Comparison of ENCODE assay signal across 8 cellular contexts in the genomic region with DNA sequence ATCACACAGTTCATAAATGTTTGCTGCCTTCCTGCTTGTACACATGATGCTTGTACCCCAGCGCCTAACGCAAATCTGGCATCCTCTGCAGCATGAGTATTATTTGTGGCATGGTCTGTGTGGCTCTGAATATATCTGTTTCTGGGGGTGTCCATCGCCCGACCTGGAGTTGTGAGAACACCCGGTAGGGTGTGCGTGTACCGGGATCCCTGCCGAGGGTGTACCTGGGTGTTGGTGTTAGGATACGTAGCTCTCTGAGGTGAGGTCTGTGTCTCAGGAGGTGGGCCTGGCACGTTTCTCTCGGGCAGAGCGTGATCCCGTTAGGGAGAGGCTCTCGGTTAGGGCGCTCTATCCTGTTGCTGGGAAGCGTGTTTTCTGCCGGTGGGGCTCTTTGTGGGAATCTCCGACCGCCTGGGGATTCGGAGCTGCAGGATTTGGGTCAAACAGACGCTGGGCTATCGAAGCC. TPM values are rescaled to one million over a fixed set of nuclear protein-coding genes. Genes with fewer than 3 reads are reported as not detected.
DNase-seq lines count a peak whose midpoint lies in the region; ATAC-seq, FAIRE-seq and TF ChIP-seq lines count a peak whose summit lies in the region.

No MANE protein-coding gene starts in this region.

- CTCF ChIA-PET in GM10248 (lab: Yijun Ruan, JAX) = no interaction called here

- ATAC-seq in HG03571 (IDR thresholded peaks at IDR 0.05; ENCODE audit: unreplicated experiment) (no peak), HG03039 (IDR thresholded peaks at IDR 0.05; ENCODE audit: unreplicated experiment) (no peak)

- no peaks in the 10 kb centered on the region for H3K27me3 ChIP-seq in mucosa of rectum (ENCODE audit: control insufficient read depth in 2 of 2, insufficient read depth in 2 of 2, low read length in 2 of 2)

- TF ChIP-seq CTCF in GM10248 (IDR thresholded peaks at IDR 0.05; ENCODE audit: control extremely low read depth, extremely low read depth, low read depth, missing control alignments) = no peak

- DNase-seq in DMS53 (lab: John Stamatoyannopoulos, UW) (peak; percentile 90), NCI-H345 treated with DMSO at 0.1 percent for 48 hours (lab: John Stamatoyannopoulos, UW; ENCODE audit: unreplicated experiment) (peak; percentile 55), dermis blood vessel endothelial cell (peak; percentile 32), GM12891 (ENCODE audit: insufficient read length, low spot score) (no peak), GM10248 (ENCODE audit: extremely low spot score) (no peak)

- no peaks in the 10 kb centered on the region for H3K36me3 ChIP-seq in mucosa of rectum (ENCODE audit: control insufficient read depth in 2 of 2, insufficient read depth in 2 of 2, low read length in 2 of 2)

- H3K9me3 ChIP-seq in mucosa of rectum (ENCODE audit: control insufficient read depth in 2 of 2, low read length in 2 of 2) = no peaks in the 10 kb centered on the region

- peaks cover 16 to 29% of the 10 kb centered on the region in 2 donors for H3K4me1 ChIP-seq in mucosa of rectum (ENCODE audit: control insufficient read depth in 2 of 2, insufficient read depth in 2 of 2, low read length in 2 of 2)

- no peak for TF ChIP-seq POLR2A in GM12891 (IDR thresholded peaks at IDR 0.05; ENCODE audit: low read depth, low read length)

- FAIRE-seq in GM12891 (lab: Jason Lieb, UNC) = no peak

- H3K9ac ChIP-seq in mucosa of rectum (ENCODE audit: low read depth in 1 of 2, low read length in 2 of 2) = peak overlapping the region; percentile 81 to 88

- POLR2A ChIA-PET in GM10248 (lab: Yijun Ruan, JAX) = no interaction called here

- H3K27ac ChIP-seq in mucosa of rectum (ENCODE audit: low read depth in 2 of 2, low read length in 2 of 2) = peak overlapping the region; percentile 99

- H3K4me3 ChIP-seq in mucosa of rectum (ENCODE audit: low read length in 2 of 2) = peak overlapping the region; percentile 67 to 70

TF ChIP-seq in GM12891, 5 proteins besides CTCF, POLR2A, EP300 and RAD21:
- TF ChIP-seq SPI1 (IDR thresholded peaks at IDR 0.05; ENCODE audit: low read depth, low read length) = no peak
- TF ChIP-seq POU2F2 (IDR thresholded peaks at IDR 0.05; ENCODE audit: low read depth, low read length) = no peak
- no peak for TF ChIP-seq PAX5 (IDR thresholded peaks at IDR 0.05; ENCODE audit: insufficient read depth, low read length, severe bottlenecking)
- no peak for TF ChIP-seq TAF1 (IDR thresholded peaks at IDR 0.05; ENCODE audit: low read depth, low read length)
- TF ChIP-seq POLR2AphosphoS5 (IDR thresholded peaks at IDR 0.05; ENCODE audit: low read depth, low read length) = no peak

RNA-seq across cellular contexts. Expression of a gene that starts 10.4 kb away (rescaled TPM):
- 22.1 and 121 TPM in 2 replicates for total RNA-seq in dermis blood vessel endothelial cell
- polyA plus RNA-seq in GM12891 (2012; ENCODE audit: low read depth, missing spikeins) = 64.3 TPM

RNA-seq across cellular contexts. Expression of a gene that starts 10.8 kb away (rescaled TPM):
- total RNA-seq in dermis blood vessel endothelial cell = 0.09 TPM in 1 of 2 replicates, not detected in the other
- polyA plus RNA-seq in GM12891 (2012; ENCODE audit: low read depth, missing spikeins) = not detected

RNA-seq across cellular contexts. Expression of a gene that starts 19.4 kb away (rescaled TPM):
- total RNA-seq in dermis blood vessel endothelial cell = 51.9 and 66.2 TPM in 2 replicates
- polyA plus RNA-seq in GM12891 (2012; ENCODE audit: low read depth, missing spikeins) = 63.5 TPM

RNA-seq across cellular contexts. Expression of a gene that starts 41.2 kb away (rescaled TPM):
- 45.9 and 51.9 TPM in 2 replicates for total RNA-seq in dermis blood vessel endothelial cell
- polyA plus RNA-seq in GM12891 (2012; ENCODE audit: low read depth, missing spikeins) = 38.3 TPM

RNA-seq across cellular contexts. Expression of a gene that starts 41.3 kb away (rescaled TPM):
- total RNA-seq in dermis blood vessel endothelial cell = 18.9 and 24.8 TPM in 2 replicates
- 11.0 TPM for polyA plus RNA-seq in GM12891 (2012; ENCODE audit: low read depth, missing spikeins)

Comparison
In these comparisons a context has a peak if more than half of its experiments do, and no peak if none do; other contexts are left out.
1. DNase-seq: peak in DMS53 (single experiment), NCI-H345 treated with DMSO at 0.1 percent for 48 hours (single experiment) and dermis blood vessel endothelial cell (single experiment); none in GM12891 (single experiment) and GM10248 (single experiment).